8 cellular contexts compared by ENCODE assay signal in the genomic region with DNA sequence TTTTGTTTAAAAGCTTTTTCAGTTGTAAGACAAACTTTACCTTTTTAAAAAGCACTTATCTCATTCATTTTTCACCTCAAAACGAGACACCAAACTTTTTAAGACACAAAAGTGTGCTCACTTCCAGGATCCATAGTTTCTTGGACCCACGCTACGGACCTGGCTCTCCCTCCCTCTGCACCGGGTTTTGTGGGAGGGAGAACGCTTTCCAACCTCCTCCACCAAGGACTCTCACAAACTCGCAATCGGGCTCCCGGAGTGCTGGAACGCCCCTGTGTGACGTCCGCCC. TPM values are rescaled to one million over a fixed set of nuclear protein-coding genes. Genes with fewer than 3 reads are reported as not detected.
DNase-seq lines count a peak whose midpoint lies in the region; ATAC-seq and TF ChIP-seq lines count a peak whose summit lies in the region.

No MANE protein-coding gene starts in this region.

- H3K36me3 Mint-ChIP-seq in central memory CD8-positive, alpha-beta T cell (ENCODE audit: insufficient read depth): peaks cover 18% of the 10 kb centered on the region

- peak; percentile 71 for DNase-seq in DMS53 treated with DMSO at 0.1 percent for 48 hours (lab: John Stamatoyannopoulos, UW; ENCODE audit: unreplicated experiment)
- no peak for DNase-seq in central memory CD8-positive, alpha-beta T cell (ENCODE audit: low spot score in 2 of 2)
- DNase-seq in lung (ENCODE audit: low spot score): peak; percentile 73
- no peak for DNase-seq in T-helper 9 cell
- DNase-seq in cortex of kidney (lab: John Stamatoyannopoulos, UW): no peak

- H3K36me3 ChIP-seq in Loucy (ENCODE audit: insufficient read depth, low read length): no peaks in the 10 kb centered on the region
- H3K36me3 ChIP-seq in lung (ENCODE audit: control insufficient read depth in 2 of 2, insufficient read depth in 2 of 2, low read length in 2 of 2): peaks cover 1 to 5% of the 10 kb centered on the region in 2 donors
- H3K36me3 ChIP-seq in urinary bladder (ENCODE audit: insufficient read depth): no peaks in the 10 kb centered on the region

- H3K27ac Mint-ChIP-seq in central memory CD8-positive, alpha-beta T cell (ENCODE audit: low read depth): peak overlapping the region; percentile 86

- H3K27ac ChIP-seq in lung (ENCODE audit: low read depth in 1 of 2, low read length in 1 of 2): peak overlapping the region; percentile 59 to 95
- peak overlapping the region; percentile 88 for H3K27ac ChIP-seq in urinary bladder (ENCODE audit: low read depth)

- H3K4me2 ChIP-seq in Loucy (ENCODE audit: low read depth, low read length, poor library complexity, severe bottlenecking): peak overlapping the region; percentile 88

- H3K9me2 ChIP-seq in Loucy (replicated peaks; ENCODE audit: low read depth, low read length): no peaks in the 10 kb centered on the region

- no peaks in the 10 kb centered on the region for H3K9me3 Mint-ChIP-seq in central memory CD8-positive, alpha-beta T cell

- no peaks in the 10 kb centered on the region for H3F3A ChIP-seq in Loucy (ENCODE audit: low read depth)

- H3K27me3 ChIP-seq in Loucy (ENCODE audit: insufficient read depth, low read length, poor library complexity, severe bottlenecking) (no peaks in the 10 kb centered on the region), lung (ENCODE audit: control insufficient read depth, insufficient read depth) (no peaks in the 10 kb centered on the region)

- H3K4me3 Mint-ChIP-seq in central memory CD8-positive, alpha-beta T cell: peak overlapping the region; percentile 83

- H2AFZ ChIP-seq in Loucy (ENCODE audit: low read length): peak overlapping the region; percentile 94

- no peak for TF ChIP-seq CTCF in Loucy (conservative IDR thresholded peaks at IDR 0.05; ENCODE audit: low read length)
- TF ChIP-seq CTCF in lung (IDR thresholded peaks at IDR 0.05; ENCODE audit: control extremely low read depth, extremely low read depth): no peak

- H3K27me3 Mint-ChIP-seq in central memory CD8-positive, alpha-beta T cell: no peaks in the 10 kb centered on the region

- H3K4me1 ChIP-seq in Loucy (ENCODE audit: insufficient read depth, low read length, poor library complexity, severe bottlenecking) (peaks cover 39% of the 10 kb centered on the region), lung (ENCODE audit: control insufficient read depth in 2 of 2, insufficient read depth in 2 of 2, low read length in 2 of 2) (peaks cover 2 to 19% of the 10 kb centered on the region in 2 donors), urinary bladder (ENCODE audit: insufficient read depth) (peaks cover 2% of the 10 kb centered on the region)

- H3K9me3 ChIP-seq in Loucy (ENCODE audit: insufficient read depth, low read depth, low read length) (no peaks in the 10 kb centered on the region), lung (ENCODE audit: control insufficient read depth in 2 of 2, insufficient read depth in 1 of 2, low read length in 1 of 2) (no peaks in the 10 kb centered on the region)

- H3K79me2 ChIP-seq in Loucy (ENCODE audit: insufficient read depth, low read length): peaks cover 48% of the 10 kb centered on the region

- no peak for ATAC-seq in central memory CD8-positive, alpha-beta T cell (replicated peaks; ENCODE audit: extremely low read depth, poor library complexity, severe bottlenecking)
- peak; percentile 73 for ATAC-seq in lung (ENCODE audit: insufficient read depth, low FRiP score)
- no peak for ATAC-seq in GM21367 (IDR thresholded peaks at IDR 0.05; ENCODE audit: unreplicated experiment)

- H3K4me3 ChIP-seq in Loucy (ENCODE audit: low read length, poor library complexity, severe bottlenecking) (peak overlapping the region; percentile 93), lung (peak overlapping the region; percentile 68), urinary bladder (ENCODE audit: low read depth, low read length) (peak overlapping the region; percentile 65)

- H3K9ac ChIP-seq in Loucy (ENCODE audit: low read depth, low read length, poor library complexity, severe bottlenecking): peak overlapping the region; percentile 87

- peaks cover 19% of the 10 kb centered on the region for H4K20me1 ChIP-seq in Loucy (ENCODE audit: insufficient read depth, low read length, poor library complexity, severe bottlenecking)

- WGBS in lung, 2 donors: 0 to 1% methylated on average over 11 of the region's 11 CpGs
- WGBS in urinary bladder: 0% methylated on average over 11 of the region's 11 CpGs

- peaks cover 49% of the 10 kb centered on the region for H3K4me1 Mint-ChIP-seq in central memory CD8-positive, alpha-beta T cell

RNA-seq across cellular contexts. Expression of a gene that starts 0.4 kb away (rescaled TPM):
- under 1 TPM in 1 of 2 donors, not detected in 1; 0.15 TPM for total RNA-seq in lung
- not detected for polyA plus RNA-seq in lung
- total RNA-seq in urinary bladder: not detected
- polyA plus RNA-seq in urinary bladder: not detected

RNA-seq across cellular contexts. Expression of a gene that starts 0.5 kb away (rescaled TPM):
- total RNA-seq in lung: 10 to 100 TPM; 15.0 to 25.4 TPM
- polyA plus RNA-seq in lung: 10 to 100 TPM; 10.2 to 15.2 TPM
- 26.3 TPM for total RNA-seq in urinary bladder
- polyA plus RNA-seq in urinary bladder: 17.5 TPM

Comparison
In these comparisons a context has a peak if more than half of its experiments do, and no peak if none do; other contexts are left out.
1. DNase-seq: peak in DMS53 treated with DMSO at 0.1 percent for 48 hours (single experiment) and lung (single experiment); none in central memory CD8-positive, alpha-beta T cell (0 of 2), T-helper 9 cell (single experiment) and cortex of kidney (single experiment).
2. Peak in every context shown above with its lines, with median percentiles within 50 percentile points of each other: H3K4me3 ChIP-seq.